Comparison of ENCODE assay signal across 8 cellular contexts in genomic region chr3:13884851-13885703, GRCh38. TPM values are rescaled to one million over a fixed set of nuclear protein-coding genes. Genes with fewer than 3 reads are reported as not detected.
DNase-seq lines count a peak whose midpoint lies in the region; ATAC-seq, FAIRE-seq and TF ChIP-seq lines count a peak whose summit lies in the region.

No MANE protein-coding gene starts in this region.

- TF ChIP-seq POLR2A in esophagus muscularis mucosa (IDR thresholded peaks at IDR 0.05; ENCODE audit: low read depth) (no peak), spleen (IDR thresholded peaks at IDR 0.05) (no peak)

- H3K27ac ChIP-seq in esophagus muscularis mucosa (replicated peaks in 1 of 4): no peak overlapping the region
- H3K27ac ChIP-seq in spleen: no peak overlapping the region

- peak; percentile 40 for DNase-seq in COLO668 (lab: John Stamatoyannopoulos, UW; ENCODE audit: unreplicated experiment)
- peak; percentile 54 for DNase-seq in GM19239 (ENCODE audit: insufficient read length, low spot score)
- DNase-seq in NCI-H2196 treated with DMSO at 0.1 percent for 48 hours (lab: John Stamatoyannopoulos, UW; ENCODE audit: unreplicated experiment): peak; percentile 13
- DNase-seq in activated CD8-positive, alpha-beta memory T cell treated with anti-CD3 and anti-CD28 coated beads, Interleukin-2, amount 50 U/mL, for 1 hour (ENCODE audit: extremely low read depth): peak; percentile 47
- DNase-seq in esophagus muscularis mucosa (ENCODE audit: extremely low spot score): peak; percentile 81
- DNase-seq in spleen: no peak

- no peak for TF ChIP-seq EP300 in esophagus muscularis mucosa (IDR thresholded peaks at IDR 0.05)

- no peak overlapping the region for H3K4me3 ChIP-seq in esophagus muscularis mucosa
- no peak overlapping the region for H3K4me3 ChIP-seq in spleen

- H3K4me1 ChIP-seq in esophagus muscularis mucosa (peaks cover 8 to 9% (median 8%) of the 10 kb centered on the region in 4 donors), spleen (peaks cover 9 to 24% (median 12%) of the 10 kb centered on the region in 6 donors)

- intact Hi-C loops in esophagus muscularis mucosa (cut with DNase I): loop anchor here (10.0 kb wide), 1 partner anchor 390 kb away; no protein-coding TSS in a partner anchor
- intact Hi-C loops in spleen (cut with DNase I; ENCODE audit: low total_unique reads): loop anchor here (5.0 kb wide), 1 partner anchor 228 kb away; no protein-coding TSS in a partner anchor

- peak; percentile 86 for FAIRE-seq in GM19239 (lab: Jason Lieb, UNC)

- peak; percentile 9 to 38 (median 24) for TF ChIP-seq CTCF in esophagus muscularis mucosa (IDR thresholded peaks at IDR 0.05)
- peak; percentile 21 to 72 (median 49) for TF ChIP-seq CTCF in spleen (IDR thresholded peaks at IDR 0.05 in 8 of 11, conservative IDR thresholded peaks at IDR 0.05 in 3 of 11)

- ATAC-seq in HG03025 (IDR thresholded peaks at IDR 0.05; ENCODE audit: low FRiP score, unreplicated experiment): no peak
- ATAC-seq in GM21528 (IDR thresholded peaks at IDR 0.05; ENCODE audit: low FRiP score, unreplicated experiment): no peak

- H3K27me3 ChIP-seq in esophagus muscularis mucosa (peaks cover 0 to 66% (median 16%) of the 10 kb centered on the region in 4 donors), spleen (replicated peaks in 1 of 7) (peaks cover 0 to 56% (median 15%) of the 10 kb centered on the region in 7 donors)

- peaks cover 0 to 9% (median 6%) of the 10 kb centered on the region in 4 donors for H3K9me3 ChIP-seq in esophagus muscularis mucosa
- H3K9me3 ChIP-seq in spleen: peaks cover 0 to 5% (median 0%) of the 10 kb centered on the region in 8 donors

- H3K36me3 ChIP-seq in esophagus muscularis mucosa: no peaks in the 10 kb centered on the region
- H3K36me3 ChIP-seq in spleen: no peaks in the 10 kb centered on the region

- WGBS in esophagus muscularis mucosa: 20% methylated on average over 7 of the region's 7 CpGs
- WGBS in spleen, 5 donors: 35 to 46% (median 43%) methylated on average over 7 of the region's 7 CpGs

RNA-seq across cellular contexts. Expression of gene WNT7A, which starts 5.2 kb away (rescaled TPM):
- total RNA-seq in esophagus muscularis mucosa: not detected
- 1 to 10 TPM; 1.4 to 6.3 (median 2.4) TPM for total RNA-seq in spleen
- 1 to 10 TPM in 1 of 3 donors, under 1 TPM in 2; 0.52 to 1.1 (median 0.59) TPM for polyA plus RNA-seq in spleen
